ENCODE assay signal across 11 cellular contexts in the genomic region with DNA sequence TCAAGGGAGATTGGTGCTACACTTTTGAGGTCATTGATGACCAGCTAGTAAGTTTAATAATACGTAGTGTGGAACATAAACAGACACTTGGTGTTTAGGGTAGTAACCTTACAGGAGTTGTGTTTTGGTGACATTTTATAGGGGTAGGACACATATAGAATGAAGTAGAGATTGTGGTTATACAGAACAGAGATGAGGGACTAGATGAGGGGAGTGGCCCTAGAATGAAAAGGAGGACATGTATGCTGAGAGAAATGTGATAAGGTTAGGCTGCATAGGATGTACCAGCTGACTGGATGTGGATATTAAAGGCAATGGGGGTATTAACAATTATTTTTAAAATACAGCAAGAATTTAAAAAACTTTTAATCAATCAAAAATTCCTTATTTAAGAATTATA. TPM values are rescaled to one million over a fixed set of nuclear protein-coding genes. Genes with fewer than 3 reads are reported as not detected.
DNase-seq lines count a peak whose midpoint lies in the region; ATAC-seq and TF ChIP-seq lines count a peak whose summit lies in the region.
"Had no signal": no experiment of that assay in that cellular context is flagged by ENCODE, and none has a peak within 500 bp of the region (broad histone marks: within the 10 kb centered on the region; RNA-seq: fewer than 3 reads in every experiment).

No MANE protein-coding gene starts in this region.

- CTCF ChIA-PET in MCF 10A (lab: Yijun Ruan, JAX) = no interaction called here
- CTCF ChIA-PET in mammary epithelial cell (lab: Charles Lee; ENCODE audit: low non-redundant PET) = no interaction called here
- CTCF ChIA-PET in WTC11 (lab: Charles Lee) = no interaction called here

- H4K20me1 ChIP-seq in mammary epithelial cell (ENCODE audit: insufficient read depth, low read length) = no peaks in the 10 kb centered on the region

- H3K27me3 Mint-ChIP-seq in MCF 10A (ENCODE audit: insufficient read depth, unreplicated experiment) = no peaks in the 10 kb centered on the region
- no peaks in the 10 kb centered on the region for H3K27me3 Mint-ChIP-seq in WTC11 (ENCODE audit: low read depth)

- no peak overlapping the region for H3K27ac ChIP-seq in mammary epithelial cell (ENCODE audit: insufficient read depth, low read depth, low read length)
- H3K27ac ChIP-seq in uterus = peak overlapping the region; percentile 41 to 99
- H3K27ac ChIP-seq in Peyer's patch = peak overlapping the region in 2 of 4 donors; percentile 11 to 20
- H3K27ac ChIP-seq: colonic mucosa, lower lobe of right lung had no signal

- no TSS peak for BruUV-seq in MCF 10A (replicated peaks; lab: Mats Ljungman, UMichigan)
- BruUV-seq in mammary epithelial cell (replicated peaks; lab: Mats Ljungman, UMichigan) = no TSS peak

- H3K27ac Mint-ChIP-seq in MCF 10A (ENCODE audit: low read depth, unreplicated experiment) (peak overlapping the region; percentile 7), WTC11 (peak overlapping the region; percentile 27; the same call in 1 of the 2 replicates)

- no peak overlapping the region for H3K4me3 ChIP-seq in mammary epithelial cell (replicated peaks in 1 of 3; ENCODE audit: insufficient read depth in 1 of 3, low read depth in 2 of 3, low read length in 3 of 3)
- no peak overlapping the region for H3K4me3 ChIP-seq in uterus
- H3K4me3 ChIP-seq in Peyer's patch = no peak overlapping the region
- H3K4me3 ChIP-seq: colonic mucosa, lower lobe of right lung had no signal

- no peaks in the 10 kb centered on the region for H3K36me3 Mint-ChIP-seq in MCF 10A (ENCODE audit: insufficient read depth, unreplicated experiment)
- no peaks in the 10 kb centered on the region for H3K36me3 Mint-ChIP-seq in WTC11

- no peak for TF ChIP-seq CTCF in MCF 10A (IDR thresholded peaks at IDR 0.05; ENCODE audit: unreplicated experiment)
- no peak for TF ChIP-seq CTCF in mammary epithelial cell (conservative IDR thresholded peaks at IDR 0.05 in 1 of 2, IDR thresholded peaks at IDR 0.05 in 1 of 2; ENCODE audit: extremely low read depth in 1 of 2, insufficient read depth in 1 of 2, low read depth in 1 of 2, low read length in 2 of 2)
- TF ChIP-seq CTCF in WTC11 (IDR thresholded peaks at IDR 0.05) = no peak
- no peak for TF ChIP-seq CTCF in uterus (IDR thresholded peaks at IDR 0.05)
- no peak for TF ChIP-seq CTCF in Peyer's patch (IDR thresholded peaks at IDR 0.05)

- POLR2A ChIA-PET in MCF 10A (lab: Yijun Ruan, JAX) (interaction anchor here (0.6 to 2.8 kb wide), 8 partner anchors 8 to 163 kb away, joined by 3 to 10 read pairs (median 4); a partner anchor contains a TSS), WTC11 (lab: Charles Lee) (no interaction called here)

- WGBS in mammary epithelial cell (ENCODE audit: low coverage, missing lambda C conversion rate) = 100% methylated on average over 1 of the region's 1 CpG

- no peak for DNase-seq in MCF 10A (ENCODE audit: unreplicated experiment)
- DNase-seq in mammary epithelial cell = no peak
- DNase-seq in WTC11 (ENCODE audit: low spot score) = no peak
- peak; percentile 21 for DNase-seq in inferior parietal cortex (ENCODE audit: extremely low spot score)
- no peak for DNase-seq in uterus
- DNase-seq in Peyer's patch = no peak
- no peak for DNase-seq in stimulated activated CD4-positive, alpha-beta T cell treated with anti-CD3 and anti-CD28 coated beads, Interleukin-2, amount 100 ng/mL, for 24 hours
- DNase-seq: colonic mucosa, lower lobe of right lung, SW 1271 had no signal

- TF ChIP-seq POLR2A in uterus (IDR thresholded peaks at IDR 0.05) (no peak), Peyer's patch (IDR thresholded peaks at IDR 0.05) (no peak)

- H3K9ac ChIP-seq in mammary epithelial cell (ENCODE audit: insufficient read depth, low read length) = no peak overlapping the region

- H3K79me2 ChIP-seq in mammary epithelial cell (ENCODE audit: insufficient read depth, low read length) = peaks cover 97% of the 10 kb centered on the region

- H3K4me3 Mint-ChIP-seq in MCF 10A (ENCODE audit: unreplicated experiment) = no peak overlapping the region
- H3K4me3 Mint-ChIP-seq in WTC11 = no peak overlapping the region

- no peak overlapping the region for H2AFZ ChIP-seq in mammary epithelial cell (ENCODE audit: low read depth, low read length)

- ATAC-seq in WTC11 = no peak
- ATAC-seq in GM19455 (IDR thresholded peaks at IDR 0.05; ENCODE audit: unreplicated experiment) = no peak
- ATAC-seq: lower lobe of right lung had no signal

- H3K4me1 ChIP-seq in mammary epithelial cell (ENCODE audit: insufficient read depth, low read length) (peaks cover 10% of the 10 kb centered on the region), uterus (peaks cover 0 to 5% of the 10 kb centered on the region in 2 donors), Peyer's patch (peaks cover 0 to 77% (median 22%) of the 10 kb centered on the region in 4 donors)
- H3K4me1 ChIP-seq: colonic mucosa had no signal

- H3K9me3 Mint-ChIP-seq in MCF 10A (ENCODE audit: unreplicated experiment) (no peaks in the 10 kb centered on the region), WTC11 (no peaks in the 10 kb centered on the region)

- no peaks in the 10 kb centered on the region for H3K27me3 ChIP-seq in mammary epithelial cell (ENCODE audit: insufficient read depth, low read length)
- H3K27me3 ChIP-seq in uterus = no peaks in the 10 kb centered on the region
- no peaks in the 10 kb centered on the region for H3K27me3 ChIP-seq in Peyer's patch
- H3K27me3 ChIP-seq: colonic mucosa had no signal

- H3K4me2 ChIP-seq in mammary epithelial cell (ENCODE audit: insufficient read depth, low read depth, low read length) = no peak overlapping the region

- H3K4me1 Mint-ChIP-seq in MCF 10A (ENCODE audit: insufficient read depth, unreplicated experiment) (peaks cover 35% of the 10 kb centered on the region), WTC11 (peaks cover 42% of the 10 kb centered on the region)

- H3K36me3 ChIP-seq in mammary epithelial cell (ENCODE audit: insufficient read depth, low read length) (no peaks in the 10 kb centered on the region), uterus (no peaks in the 10 kb centered on the region), Peyer's patch (no peaks in the 10 kb centered on the region)
- H3K36me3 ChIP-seq: colonic mucosa, lower lobe of right lung had no signal

- in situ Hi-C loops in mammary epithelial cell (cut with MboI; ENCODE audit: low sequenced_read_pairs in 2 of 2) = no loop called here

- H3K9me3 ChIP-seq in mammary epithelial cell (replicated peaks; ENCODE audit: insufficient read depth, low read length) (no peaks in the 10 kb centered on the region), uterus (no peaks in the 10 kb centered on the region), Peyer's patch (no peaks in the 10 kb centered on the region)
- H3K9me3 ChIP-seq: colonic mucosa, lower lobe of right lung had no signal

- intact Hi-C loops in MCF 10A (cut with micrococcal nuclease) = loop anchor here (10.0 kb wide), 1 partner anchor 128 kb away; no protein-coding TSS in a partner anchor
- intact Hi-C loops in mammary epithelial cell (cut with micrococcal nuclease) = loop anchor here (10.0 kb wide), 1 partner anchor 962 kb away; a partner anchor contains a TSS
- intact Hi-C loops in uterus (cut with DNase I; ENCODE audit: low total_unique reads) = no loop called here

- dilution Hi-C loops in mammary epithelial cell (cut with HindIII; ENCODE audit: low sequenced_read_pairs) = no loop called here

TF ChIP-seq in WTC11, 78 proteins besides CTCF, POLR2A, EP300 and RAD21 (continues in another document):
- TF ChIP-seq, protein P1, sequence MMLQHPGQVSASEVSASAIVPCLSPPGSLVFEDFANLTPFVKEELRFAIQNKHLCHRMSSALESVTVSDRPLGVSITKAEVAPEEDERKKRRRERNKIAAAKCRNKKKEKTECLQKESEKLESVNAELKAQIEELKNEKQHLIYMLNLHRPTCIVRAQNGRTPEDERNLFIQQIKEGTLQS (CRISPR knock-in tag; conservative IDR thresholded peaks at IDR 0.05) = no peak
- TF ChIP-seq ZNF671 (CRISPR knock-in tag; IDR thresholded peaks at IDR 0.05) (no peak), HMGA2 (CRISPR knock-in tag; IDR thresholded peaks at IDR 0.05) (no peak), OVOL2 (CRISPR knock-in tag; IDR thresholded peaks at IDR 0.05; ENCODE audit: borderline replicate concordance) (no peak), SP1 (CRISPR knock-in tag; conservative IDR thresholded peaks at IDR 0.05) (no peak), MXD4 (CRISPR knock-in tag; IDR thresholded peaks at IDR 0.05; ENCODE audit: borderline replicate concordance) (no peak), TCF7 (CRISPR knock-in tag; IDR thresholded peaks at IDR 0.05; ENCODE audit: low read depth) (no peak), SMAD3 (CRISPR knock-in tag; IDR thresholded peaks at IDR 0.05; ENCODE audit: borderline replicate concordance) (no peak), ZNF219 (CRISPR knock-in tag; IDR thresholded peaks at IDR 0.05; ENCODE audit: borderline replicate concordance) (no peak), ATF1 (CRISPR knock-in tag; IDR thresholded peaks at IDR 0.05) (no peak)
- TF ChIP-seq, protein P2, sequence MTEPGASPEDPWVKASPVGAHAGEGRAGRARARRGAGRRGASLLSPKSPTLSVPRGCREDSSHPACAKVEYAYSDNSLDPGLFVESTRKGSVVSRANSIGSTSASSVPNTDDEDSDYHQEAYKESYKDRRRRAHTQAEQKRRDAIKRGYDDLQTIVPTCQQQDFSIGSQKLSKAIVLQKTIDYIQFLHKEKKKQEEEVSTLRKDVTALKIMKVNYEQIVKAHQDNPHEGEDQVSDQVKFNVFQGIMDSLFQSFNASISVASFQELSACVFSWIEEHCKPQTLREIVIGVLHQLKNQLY (CRISPR knock-in tag; IDR thresholded peaks at IDR 0.05) = no peak
- TF ChIP-seq, protein P3, sequence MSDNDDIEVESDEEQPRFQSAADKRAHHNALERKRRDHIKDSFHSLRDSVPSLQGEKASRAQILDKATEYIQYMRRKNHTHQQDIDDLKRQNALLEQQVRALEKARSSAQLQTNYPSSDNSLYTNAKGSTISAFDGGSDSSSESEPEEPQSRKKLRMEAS (CRISPR knock-in tag; IDR thresholded peaks at IDR 0.05) = no peak
- TF ChIP-seq, protein P4, sequence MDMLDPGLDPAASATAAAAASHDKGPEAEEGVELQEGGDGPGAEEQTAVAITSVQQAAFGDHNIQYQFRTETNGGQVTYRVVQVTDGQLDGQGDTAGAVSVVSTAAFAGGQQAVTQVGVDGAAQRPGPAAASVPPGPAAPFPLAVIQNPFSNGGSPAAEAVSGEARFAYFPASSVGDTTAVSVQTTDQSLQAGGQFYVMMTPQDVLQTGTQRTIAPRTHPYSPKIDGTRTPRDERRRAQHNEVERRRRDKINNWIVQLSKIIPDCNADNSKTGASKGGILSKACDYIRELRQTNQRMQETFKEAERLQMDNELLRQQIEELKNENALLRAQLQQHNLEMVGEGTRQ (CRISPR knock-in tag; IDR thresholded peaks at IDR 0.05) = no peak

RNA-seq across cellular contexts. Expression of a gene that starts 8.0 kb away (rescaled TPM):
- total RNA-seq in MCF 10A (2022) (114 and 139 TPM in 2 replicates), mammary epithelial cell (100 to 1,000 TPM; 107 to 188 TPM), WTC11 (2021) (16.0 to 20.4 TPM (median 17.8 TPM) in 3 replicates), uterus (100 to 1,000 TPM; 219 to 470 (median 243) TPM), Peyer's patch (100 to 1,000 TPM; 261 to 429 (median 389) TPM)
- polyA plus RNA-seq in mammary epithelial cell = 69.5 TPM
- 363 TPM for polyA minus RNA-seq in mammary epithelial cell
